Comparison of ENCODE assay signal across 18 cellular contexts in the genomic region with DNA sequence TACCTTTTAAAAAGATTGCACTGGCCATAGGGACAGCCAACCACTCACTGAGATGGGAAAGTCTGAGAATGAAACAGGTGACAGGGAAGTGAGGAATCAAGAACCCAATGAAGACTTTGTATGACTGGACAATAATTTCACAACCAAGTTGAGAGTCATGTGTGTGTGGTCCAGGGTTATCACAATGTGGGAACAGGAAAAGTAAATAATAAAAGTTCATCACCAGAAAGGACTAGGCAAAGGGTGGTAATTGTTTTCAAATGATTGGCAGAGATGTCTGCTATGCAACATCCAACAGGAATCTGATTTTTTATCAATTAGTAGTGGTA.
"Had no signal": no experiment of that assay in that cellular context is flagged by ENCODE, and none has a peak within 500 bp of the region (broad histone marks: within the 10 kb centered on the region; RNA-seq: fewer than 3 reads in every experiment).

No MANE protein-coding gene starts in this region.

- H3K27ac ChIP-seq: brain microvascular endothelial cell, epithelial cell of prostate, gastrocnemius medialis had no signal

- H3K27me3 ChIP-seq: brain microvascular endothelial cell, gastrocnemius medialis had no signal

- H3K4me3 ChIP-seq: gastrocnemius medialis, mucosa of descending colon had no signal

- FAIRE-seq: islet of Langerhans, small intestine, TTC549 had no signal

- H3K36me3 ChIP-seq: brain microvascular endothelial cell, gastrocnemius medialis had no signal

- H3K9me3 ChIP-seq: gastrocnemius medialis, mucosa of descending colon had no signal

- ATAC-seq: effector memory CD8-positive, alpha-beta T cell; gastrocnemius medialis; mucosa of descending colon; naive thymus-derived CD8-positive, alpha-beta T cell; right cardiac atrium; stimulated activated naive CD8-positive, alpha-beta T cell treated with anti-CD3 and anti-CD28 coated beads, Interleukin-15, Interleukin-2, amounts not matched to agents 100 U/mL and 50 U/mL, for 24 hours had no signal

- DNase-seq: activated B cell treated with CpG ODN at 0.5 μM for 24 hours; activated CD4-positive, alpha-beta T cell treated with anti-CD3 and anti-CD28 coated beads, Interleukin-2, amount 10 ng/mL, durations not matched to agents 24 days and 14 days; activated gamma-delta T cell treated with Interleukin-2 at 50 U/mL for 16 hours; brain microvascular endothelial cell; effector memory CD8-positive, alpha-beta T cell; gastrocnemius medialis; mammary epithelial cell; mucosa of descending colon; naive thymus-derived CD8-positive, alpha-beta T cell; nucleus accumbens; right cardiac atrium; small intestine; stimulated activated CD4-positive, alpha-beta T cell treated with anti-CD3 and anti-CD28 coated beads, Interleukin-4, amount 100 ng/mL, for 4 hours; stimulated activated CD8-positive, alpha-beta memory T cell treated with anti-CD3 and anti-CD28 coated beads, Interleukin-4, amount 100 ng/mL, for 48 hours; stimulated activated naive CD8-positive, alpha-beta T cell treated with anti-CD3 and anti-CD28 coated beads, Interleukin-15, Interleukin-2, amounts not matched to agents 100 U/mL and 50 U/mL, for 24 hours had no signal
